9 cellular contexts compared by ENCODE assay signal in the genomic region with DNA sequence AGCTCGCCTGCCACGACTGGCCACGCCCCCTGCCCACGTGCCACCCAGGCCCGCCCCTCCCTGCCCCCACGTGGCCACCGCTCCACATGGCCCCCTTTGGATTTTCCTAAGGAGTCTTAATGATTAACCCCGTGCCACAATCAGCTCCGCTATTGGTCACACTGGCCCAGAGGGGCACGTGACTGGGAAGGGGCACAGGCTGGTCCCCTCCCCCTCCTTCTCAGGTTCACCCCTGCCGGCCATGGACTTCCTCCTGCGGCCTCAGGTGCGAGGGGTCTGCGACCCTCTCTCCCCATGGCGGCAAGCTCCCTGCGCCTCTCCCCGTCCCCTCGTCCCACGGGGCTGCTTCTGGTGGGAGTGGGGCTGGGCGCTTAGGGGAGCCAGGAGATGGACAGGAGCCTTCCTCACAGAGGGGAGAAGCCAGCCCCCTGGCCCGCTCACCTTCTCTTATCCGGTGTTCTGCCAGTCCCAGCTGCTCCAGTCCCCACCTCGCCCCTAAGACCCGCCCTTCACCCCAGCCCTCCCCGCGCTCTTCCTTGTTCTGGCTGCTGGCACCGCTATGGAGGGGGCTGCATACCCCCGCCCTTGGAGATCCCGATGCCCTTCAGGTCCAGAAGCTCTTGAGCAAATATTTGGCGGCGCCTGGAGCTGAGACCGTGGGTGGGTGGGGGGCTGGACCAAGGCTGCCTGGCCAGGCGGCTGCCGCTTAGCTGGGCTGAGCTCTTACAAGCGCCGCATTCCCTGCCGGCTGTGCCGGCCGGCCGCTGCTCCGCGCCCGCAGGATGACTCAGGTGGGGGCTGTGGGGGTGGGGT. TPM values are rescaled to one million over a fixed set of nuclear protein-coding genes. Genes with fewer than 3 reads are reported as not detected.
DNase-seq lines count a peak whose midpoint lies in the region; ATAC-seq and TF ChIP-seq lines count a peak whose summit lies in the region.
"Had no signal": no experiment of that assay in that cellular context is flagged by ENCODE, and none has a peak within 500 bp of the region (broad histone marks: within the 10 kb centered on the region; RNA-seq: fewer than 3 reads in every experiment).

No MANE protein-coding gene starts in this region.

- intact Hi-C loops in PC-9 (cut with micrococcal nuclease; ENCODE audit: unreplicated experiment): no loop called here
- intact Hi-C loops in thyroid gland (cut with DNase I): no loop called here

- POLR2A ChIA-PET in PC-9 (lab: Charles Lee; ENCODE audit: unreplicated experiment): interaction anchor here (0.5 to 0.8 kb wide), 3 partner anchors 18 to 37 kb away, joined by 3 to 8 read pairs (median 4); a partner anchor contains a TSS

- peak overlapping the region; percentile 93 for H3K4me2 ChIP-seq in PC-9
- no peak overlapping the region for H3K4me2 ChIP-seq in neural cell (ENCODE audit: low read length)
- H3K4me2 ChIP-seq: KMS-11 had no signal

- no peak for TF ChIP-seq EP300 in neural cell (conservative IDR thresholded peaks at IDR 0.05; ENCODE audit: poor library complexity, severe bottlenecking)

- CTCF ChIA-PET in PC-9 (lab: Charles Lee): interaction anchor here (0.6 to 1.2 kb wide), 10 partner anchors 14 to 700 kb away, joined by 3 to 12 read pairs (median 6); a partner anchor contains a TSS

- DNase-seq in COLO668 (lab: John Stamatoyannopoulos, UW; ENCODE audit: unreplicated experiment) (peak; percentile 96), PC-9 (peak; percentile 72 to 73), fibroblast of gingiva (ENCODE audit: low read depth) (peak; percentile 56), middle frontal gyrus (ENCODE audit: extremely low spot score, low spot score) (no peak), thyroid gland (no peak)

- no peak for TF ChIP-seq RAD21 in neural cell (conservative IDR thresholded peaks at IDR 0.05)

- no peaks in the 10 kb centered on the region for H3K9me3 ChIP-seq in PC-9 (ENCODE audit: insufficient read depth, low read depth)
- H3K9me3 ChIP-seq in neural cell (ENCODE audit: low read length): no peaks in the 10 kb centered on the region
- H3K9me3 ChIP-seq in thyroid gland: no peaks in the 10 kb centered on the region

- peaks cover 23% of the 10 kb centered on the region for H4K20me1 ChIP-seq in PC-9 (ENCODE audit: insufficient read depth)
- no peaks in the 10 kb centered on the region for H4K20me1 ChIP-seq in neural cell (ENCODE audit: insufficient read depth)

- ATAC-seq in GM21529 (IDR thresholded peaks at IDR 0.05; ENCODE audit: unreplicated experiment) (no peak), GM21367 (IDR thresholded peaks at IDR 0.05; ENCODE audit: unreplicated experiment) (no peak)

- H3K4me3 ChIP-seq in PC-9 (peak overlapping the region; percentile 59), neural cell (ENCODE audit: low read length) (no peak overlapping the region), thyroid gland (replicated peaks in 1 of 3) (no peak overlapping the region)

- TF ChIP-seq CTCF in PC-9 (conservative IDR thresholded peaks at IDR 0.05) (no peak), neural cell (IDR thresholded peaks at IDR 0.05; ENCODE audit: poor library complexity, severe bottlenecking) (no peak), thyroid gland (IDR thresholded peaks at IDR 0.05) (no peak)

- H2AFZ ChIP-seq in PC-9: no peak overlapping the region
- no peak overlapping the region for H2AFZ ChIP-seq in neural cell (ENCODE audit: low read depth, low read length)

- H3F3A ChIP-seq in PC-9 (ENCODE audit: insufficient read depth, low read depth) (peaks cover 37% of the 10 kb centered on the region; the same call in 1 of the 2 replicates), neural cell (ENCODE audit: insufficient read depth, low read length, poor library complexity, severe bottlenecking) (peaks cover 6% of the 10 kb centered on the region)

- no TSS peak for BruUV-seq in PC-9 (replicated peaks; lab: Mats Ljungman, UMichigan)

- H3K27ac ChIP-seq in PC-9 (peak overlapping the region; percentile 85), neural cell (ENCODE audit: low read length) (no peak overlapping the region), thyroid gland (peak overlapping the region in 1 of 3 donors; percentile 5)
- H3K27ac ChIP-seq: KMS-11 had no signal

- H3K4me1 ChIP-seq in PC-9 (replicated peaks; ENCODE audit: insufficient read depth) (peaks cover 45% of the 10 kb centered on the region), thyroid gland (peaks cover 26 to 36% of the 10 kb centered on the region in 2 donors)

- H3K79me2 ChIP-seq in PC-9 (ENCODE audit: low read depth) (peaks cover 43% of the 10 kb centered on the region), neural cell (replicated peaks; ENCODE audit: insufficient read depth, low read length) (no peaks in the 10 kb centered on the region)

- WGBS in thyroid gland, 2 donors: 64 to 70% methylated on average over 27 to 32 of the region's 43 CpGs

- TF ChIP-seq POLR2A in thyroid gland (IDR thresholded peaks at IDR 0.05): no peak

- H3K27me3 ChIP-seq in PC-9 (ENCODE audit: insufficient read depth, low read depth) (no peaks in the 10 kb centered on the region), neural cell (ENCODE audit: insufficient read depth, low read depth, low read length) (peaks cover 7% of the 10 kb centered on the region), thyroid gland (no peaks in the 10 kb centered on the region)

- H3K9me2 ChIP-seq in PC-9 (ENCODE audit: insufficient read depth): no peaks in the 10 kb centered on the region
- H3K9me2 ChIP-seq in neural cell (ENCODE audit: insufficient read depth, low read length): no peaks in the 10 kb centered on the region

- peaks cover 10% of the 10 kb centered on the region; the same call in 1 of the 2 replicates for H3K36me3 ChIP-seq in PC-9 (ENCODE audit: low read depth)
- no peaks in the 10 kb centered on the region for H3K36me3 ChIP-seq in neural cell (ENCODE audit: insufficient read depth, low read length)
- peaks cover 25 to 31% of the 10 kb centered on the region in 2 donors for H3K36me3 ChIP-seq in thyroid gland

- no peak overlapping the region for H3K9ac ChIP-seq in neural cell (ENCODE audit: low read length)
- H3K9ac ChIP-seq: KMS-11 had no signal

TF ChIP-seq in neural cell, 6 proteins besides CTCF, POLR2A, EP300 and RAD21:
- TF ChIP-seq POLR2AphosphoS5 (IDR thresholded peaks at IDR 0.05): no peak
- no peak for TF ChIP-seq TAF1 (IDR thresholded peaks at IDR 0.05; ENCODE audit: low read depth)
- TF ChIP-seq SMC3 (conservative IDR thresholded peaks at IDR 0.05; ENCODE audit: poor library complexity): no peak
- peak; percentile 29 for TF ChIP-seq MXI1 (conservative IDR thresholded peaks at IDR 0.05; ENCODE audit: poor library complexity, severe bottlenecking)
- TF ChIP-seq EZH2 (IDR thresholded peaks at IDR 0.05; ENCODE audit: borderline replicate concordance, insufficient read depth, low read length, poor library complexity, severe bottlenecking): no peak
- TF ChIP-seq, protein P1, sequence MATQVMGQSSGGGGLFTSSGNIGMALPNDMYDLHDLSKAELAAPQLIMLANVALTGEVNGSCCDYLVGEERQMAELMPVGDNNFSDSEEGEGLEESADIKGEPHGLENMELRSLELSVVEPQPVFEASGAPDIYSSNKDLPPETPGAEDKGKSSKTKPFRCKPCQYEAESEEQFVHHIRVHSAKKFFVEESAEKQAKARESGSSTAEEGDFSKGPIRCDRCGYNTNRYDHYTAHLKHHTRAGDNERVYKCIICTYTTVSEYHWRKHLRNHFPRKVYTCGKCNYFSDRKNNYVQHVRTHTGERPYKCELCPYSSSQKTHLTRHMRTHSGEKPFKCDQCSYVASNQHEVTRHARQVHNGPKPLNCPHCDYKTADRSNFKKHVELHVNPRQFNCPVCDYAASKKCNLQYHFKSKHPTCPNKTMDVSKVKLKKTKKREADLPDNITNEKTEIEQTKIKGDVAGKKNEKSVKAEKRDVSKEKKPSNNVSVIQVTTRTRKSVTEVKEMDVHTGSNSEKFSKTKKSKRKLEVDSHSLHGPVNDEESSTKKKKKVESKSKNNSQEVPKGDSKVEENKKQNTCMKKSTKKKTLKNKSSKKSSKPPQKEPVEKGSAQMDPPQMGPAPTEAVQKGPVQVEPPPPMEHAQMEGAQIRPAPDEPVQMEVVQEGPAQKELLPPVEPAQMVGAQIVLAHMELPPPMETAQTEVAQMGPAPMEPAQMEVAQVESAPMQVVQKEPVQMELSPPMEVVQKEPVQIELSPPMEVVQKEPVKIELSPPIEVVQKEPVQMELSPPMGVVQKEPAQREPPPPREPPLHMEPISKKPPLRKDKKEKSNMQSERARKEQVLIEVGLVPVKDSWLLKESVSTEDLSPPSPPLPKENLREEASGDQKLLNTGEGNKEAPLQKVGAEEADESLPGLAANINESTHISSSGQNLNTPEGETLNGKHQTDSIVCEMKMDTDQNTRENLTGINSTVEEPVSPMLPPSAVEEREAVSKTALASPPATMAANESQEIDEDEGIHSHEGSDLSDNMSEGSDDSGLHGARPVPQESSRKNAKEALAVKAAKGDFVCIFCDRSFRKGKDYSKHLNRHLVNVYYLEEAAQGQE (IDR thresholded peaks at IDR 0.05; ENCODE audit: borderline replicate concordance): no peak

RNA-seq across cellular contexts. Expression of a gene that starts 3.2 kb away (rescaled TPM):
- 199 and 245 TPM in 2 replicates for total RNA-seq in PC-9 (2021)
- 2.4 and 4.8 TPM in 2 replicates for polyA plus RNA-seq in neural cell
- polyA minus RNA-seq in neural cell: 4.4 and 5.6 TPM in 2 replicates
- 100 to 1,000 TPM in 1 of 4 donors, 10 to 100 TPM in 3; 48.5 to 109 (median 69.0) TPM for total RNA-seq in thyroid gland

RNA-seq across cellular contexts. Expression of a gene that starts 4.9 kb away (rescaled TPM):
- 45.7 and 58.4 TPM in 2 replicates for total RNA-seq in PC-9 (2021)
- 82.2 and 88.3 TPM in 2 replicates for polyA plus RNA-seq in neural cell
- polyA minus RNA-seq in neural cell: 49.3 and 49.7 TPM in 2 replicates
- 10 to 100 TPM in 2 of 4 donors, 1 to 10 TPM in 2; 5.3 to 17.4 (median 9.6) TPM for total RNA-seq in thyroid gland

RNA-seq across cellular contexts. Expression of a gene that starts 14.3 kb away (rescaled TPM):
- total RNA-seq in PC-9 (2021) (7.6 and 10.5 TPM in 2 replicates), thyroid gland (1 to 10 TPM in 3 of 4 donors, not detected in 1; 1.2 to 2.6 (median 1.5) TPM)
- polyA plus RNA-seq in neural cell: 3.3 and 4.4 TPM in 2 replicates
- 0.49 and 1.6 TPM in 2 replicates for polyA minus RNA-seq in neural cell

RNA-seq across cellular contexts. Expression of a gene that starts 18.0 kb away (rescaled TPM):
- total RNA-seq in PC-9 (2021): 104 and 126 TPM in 2 replicates
- 147 and 182 TPM in 2 replicates for polyA plus RNA-seq in neural cell
- 45.5 and 52.8 TPM in 2 replicates for polyA minus RNA-seq in neural cell
- total RNA-seq in thyroid gland: 100 to 1,000 TPM in 1 of 4 donors, 10 to 100 TPM in 3; 71.8 to 114 (median 78.8) TPM

RNA-seq across cellular contexts. Expression of a gene that starts 20.7 kb away (rescaled TPM):
- 87.8 and 99.3 TPM in 2 replicates for total RNA-seq in PC-9 (2021)
- 35.2 and 43.9 TPM in 2 replicates for polyA plus RNA-seq in neural cell
- polyA minus RNA-seq in neural cell: 12.5 and 13.4 TPM in 2 replicates
- 10 to 100 TPM; 33.7 to 78.7 (median 44.2) TPM for total RNA-seq in thyroid gland

Comparison
In these comparisons a context has a peak if more than half of its experiments do, and no peak if none do; other contexts are left out.
1. DNase-seq: peak in COLO668 (single experiment), PC-9 (2 of 2) and fibroblast of gingiva (single experiment); none in middle frontal gyrus (single experiment) and thyroid gland (0 of 2).